ENCODE assay signal across 17 cellular contexts in genomic region chr9:136853596-136854112, GRCh38. TPM values are rescaled to one million over a fixed set of nuclear protein-coding genes. Genes with fewer than 3 reads are reported as not detected.
DNase-seq lines count a peak whose midpoint lies in the region; ATAC-seq, FAIRE-seq and TF ChIP-seq lines count a peak whose summit lies in the region.
"Had no signal": no experiment of that assay in that cellular context is flagged by ENCODE, and none has a peak within 500 bp of the region (broad histone marks: within the 10 kb centered on the region; RNA-seq: fewer than 3 reads in every experiment).

No MANE protein-coding gene starts in this region.

- no peak for FAIRE-seq in HepG2 (lab: Jason Lieb, UNC)

- TF ChIP-seq CTCF in GM06990 (IDR thresholded peaks at IDR 0.05; ENCODE audit: insufficient read depth, low read length, poor library complexity, severe bottlenecking) (peak; percentile 41), RWPE1 (conservative IDR thresholded peaks at IDR 0.05; ENCODE audit: low read depth) (no peak), HepG2 (CRISPR knock-in tag; IDR thresholded peaks at IDR 0.05) (no peak)

- POLR2A ChIA-PET in RWPE1 (lab: Yijun Ruan, JAX; ENCODE audit: low non-redundant PET) (interaction anchor here (1.1 kb wide), 1 partner anchor 29 kb away, joined by 5 read pairs; no protein-coding TSS in a partner anchor), HepG2 (lab: Yijun Ruan, JAX) (interaction anchor here (1.1 kb wide), 1 partner anchor 22 kb away, joined by 3 read pairs; no protein-coding TSS in a partner anchor)

- peak; percentile 9 for DNase-seq in GM06990 (ENCODE audit: extremely low read depth, insufficient read length)
- no peak for DNase-seq in RWPE1 (ENCODE audit: low spot score)
- DNase-seq in HepG2 (ENCODE audit: low spot score), result no peak
- DNase-seq in AG08395 (ENCODE audit: low spot score), result no peak
- no peak for DNase-seq in DMS 273 (lab: John Stamatoyannopoulos, UW; ENCODE audit: unreplicated experiment)
- DNase-seq in CD1c-positive myeloid dendritic cell (ENCODE audit: extremely low spot score), result no peak
- DNase-seq: activated CD4-positive, alpha-beta T cell treated with anti-CD3 and anti-CD28 coated beads for 48 hours; activated effector memory CD4-positive, alpha-beta T cell treated with Interleukin-2 at 50 U/mL for 16 hours; DND-41; NCI-H1105 treated with DMSO at 0.1 percent for 48 hours; NCI-H510A treated with DMSO at 0.1 percent for 48 hours; NK-92 treated with Interleukin-12 subunit alpha and Interleukin-12 subunit beta, amount 100 ng/mL, for 24 hours; stimulated activated CD4-positive, alpha-beta T cell treated with anti-CD3 and anti-CD28 coated beads, Interleukin-1b, Interleukin-23, amount 100 ng/mL, for 48 hours; stimulated activated naive CD4-positive, alpha-beta T cell treated with Interleukin-2 at 50 U/mL for 16 hours; thyroid gland had no signal

- ATAC-seq in HepG2, result no peak
- no peak for ATAC-seq in HG02981 (IDR thresholded peaks at IDR 0.05; ENCODE audit: unreplicated experiment)

- H3K9me3 ChIP-seq in BLaER1, result no peaks in the 10 kb centered on the region
- no peaks in the 10 kb centered on the region for H3K9me3 ChIP-seq in HepG2 (ENCODE audit: low read length)
- H3K9me3 ChIP-seq: thyroid gland had no signal

- 90% methylated on average over 11 of the region's 18 CpGs for WGBS in HepG2 (ENCODE audit: low lambda C conversion rate)

- peaks cover 70% of the 10 kb centered on the region for H3K4me1 ChIP-seq in BLaER1
- H3K4me1 ChIP-seq in HepG2 (ENCODE audit: insufficient read depth, low read length), result peaks cover 35% of the 10 kb centered on the region

- no peak for TF ChIP-seq RAD21 in HepG2 (CRISPR knock-in tag; IDR thresholded peaks at IDR 0.05)

- H3K4me3 ChIP-seq in BLaER1, result no peak overlapping the region
- H3K4me3 ChIP-seq in GM06990 (replicated peaks; ENCODE audit: low read depth, low read length), result no peak overlapping the region
- H3K4me3 ChIP-seq in HepG2 (replicated peaks in 1 of 3; ENCODE audit: insufficient read depth in 1 of 3, low read depth in 2 of 3, low read length in 3 of 3), result no peak overlapping the region
- H3K4me3 ChIP-seq: thyroid gland had no signal

- H4K20me1 ChIP-seq in BLaER1 (peaks cover 68% of the 10 kb centered on the region), HepG2 (ENCODE audit: insufficient read depth, low read length) (peaks cover 9% of the 10 kb centered on the region; the same call in 1 of the 2 replicates)

- CTCF ChIA-PET in RWPE1 (lab: Yijun Ruan, JAX) (no interaction called here), HepG2 (lab: Yijun Ruan, JAX; ENCODE audit: low intra/inter-chr PET ratio, low total read pairs) (no interaction called here)

- H2AFZ ChIP-seq in HepG2 (ENCODE audit: low read length), result no peak overlapping the region

- peak overlapping the region; percentile 95 for H3K4me2 ChIP-seq in BLaER1
- H3K4me2 ChIP-seq in HepG2 (ENCODE audit: low read depth, low read length), result no peak overlapping the region

- BruUV-seq in HepG2 (replicated peaks; lab: Mats Ljungman, UMichigan), result no TSS peak

- TF ChIP-seq POLR2A in HepG2 (IDR thresholded peaks at IDR 0.05; ENCODE audit: insufficient read depth in 1 of 2, low read depth in 2 of 2, low read length in 2 of 2), result no peak

- H3K9ac ChIP-seq in BLaER1 (no peak overlapping the region), HepG2 (ENCODE audit: insufficient read depth, low read depth, low read length) (no peak overlapping the region)

- intact Hi-C loops in HepG2 (cut with micrococcal nuclease; ENCODE audit: unreplicated experiment), result no loop called here

- TF ChIP-seq EP300 in HepG2 (IDR thresholded peaks at IDR 0.05; ENCODE audit: low read depth in 2 of 2, low read length in 2 of 2), result no peak
- TF ChIP-seq EP300 in HepG2 (CRISPR knock-in tag; IDR thresholded peaks at IDR 0.05; ENCODE audit: borderline replicate concordance), result no peak

- H3K79me2 ChIP-seq in HepG2 (ENCODE audit: insufficient read depth, low read length), result peaks cover 13% of the 10 kb centered on the region

- in situ Hi-C loops in HepG2 (cut with HindIII; ENCODE audit: extremely low pct_ligation_motif_present, low pct_unique_long_range_greater_than_20kb), result no loop called here

- H3K27me3 ChIP-seq in BLaER1 (no peaks in the 10 kb centered on the region), GM06990 (replicated peaks; ENCODE audit: control insufficient read depth, insufficient read depth, low read length) (no peaks in the 10 kb centered on the region), HepG2 (ENCODE audit: control insufficient read depth in 1 of 2, insufficient read depth in 2 of 2, low read length in 2 of 2) (no peaks in the 10 kb centered on the region)
- H3K27me3 ChIP-seq: thyroid gland had no signal

- H3K27ac ChIP-seq in BLaER1 (0 out of 2 replicates have a peak overlapping the region, but pooled peaks have one; percentile 49), RWPE1 (peak overlapping the region; percentile 98), HepG2 (ENCODE audit: extremely low read length, insufficient read depth, low read length) (no peak overlapping the region)
- H3K27ac ChIP-seq: thyroid gland had no signal

- H3K36me3 ChIP-seq in BLaER1 (peaks cover 40% of the 10 kb centered on the region), GM06990 (ENCODE audit: control insufficient read depth, insufficient read depth, low read length) (peaks cover 19% of the 10 kb centered on the region), HepG2 (replicated peaks in 1 of 2; ENCODE audit: control insufficient read depth in 1 of 2, insufficient read depth in 2 of 2, low read length in 2 of 2) (peaks cover 11 to 20% of the 10 kb centered on the region in 2 experiments)

RNA-seq across cellular contexts. Expression of gene MAMDC4, which starts 1.5 kb away (rescaled TPM):
- total RNA-seq in HepG2 (2016; rRNA removed; fragmentation: Illumina TruSeq; extraction: Trizol), result 1.2 and 6.0 TPM in 2 replicates
- total RNA-seq in HepG2 (2016; cell fraction: cytosol; rRNA removed; fragmentation: Illumina TruSeq; extraction: Trizol; ENCODE audit: low read depth), result 1.7 and 2.2 TPM in 2 replicates
- 1.0 and 7.5 TPM in 2 replicates for total RNA-seq in HepG2 (2016; cell fraction: insoluble cytoplasmic fraction; rRNA removed; fragmentation: Illumina TruSeq; extraction: Trizol)
- 0.83 and 1.1 TPM in 2 replicates for total RNA-seq in HepG2 (2016; cell fraction: membrane; rRNA removed; fragmentation: Illumina TruSeq; extraction: Trizol)
- 7.7 and 10.7 TPM in 2 replicates for total RNA-seq in HepG2 (2016; cell fraction: nucleus; rRNA removed; fragmentation: Illumina TruSeq; extraction: Trizol)
- 6.8 and 7.9 TPM in 2 replicates for polyA plus RNA-seq in HepG2 (2011; rRNA removed)
- polyA plus RNA-seq in HepG2 (2011; cell fraction: cytosol; rRNA removed), result 1.2 and 2.6 TPM in 2 replicates
- polyA plus RNA-seq in HepG2 (2011; cell fraction: nucleus; rRNA removed), result 170 and 232 TPM in 2 replicates
- 6.5 and 6.7 TPM in 2 replicates for polyA plus RNA-seq in HepG2 (2012)
- 0.48 and 0.49 TPM in 2 replicates for polyA plus RNA-seq in HepG2 (2016; cell fraction: cytosol; fragmentation: Illumina TruSeq; extraction: Trizol; ENCODE audit: low read depth)
- polyA plus RNA-seq in HepG2 (2016; cell fraction: insoluble cytoplasmic fraction; fragmentation: Illumina TruSeq; extraction: Trizol; ENCODE audit: low read depth), result 1.2 and 1.3 TPM in 2 replicates
- polyA plus RNA-seq in HepG2 (2016; cell fraction: membrane; fragmentation: Illumina TruSeq; extraction: Trizol; ENCODE audit: low read depth), result 0.57 and 0.68 TPM in 2 replicates
- polyA plus RNA-seq in HepG2 (2016; cell fraction: nucleus; fragmentation: Illumina TruSeq; extraction: Trizol; ENCODE audit: insufficient read depth, low read depth), result 32.1 and 33.9 TPM in 2 replicates
- 0.96 and 2.4 TPM in 2 replicates for polyA minus RNA-seq in HepG2 (2011; rRNA and poly(A)+ RNA removed; ENCODE audit: low replicate concordance)
- polyA minus RNA-seq in HepG2 (2011; cell fraction: cytosol; rRNA and poly(A)+ RNA removed), result 0.69 and 1.2 TPM in 2 replicates
- polyA minus RNA-seq in HepG2 (2011; cell fraction: nucleus; rRNA and poly(A)+ RNA removed), result 8.8 and 10.9 TPM in 2 replicates

RNA-seq across cellular contexts. Expression of gene PHPT1, which starts 4.4 kb away (rescaled TPM):
- 155 and 192 TPM in 2 replicates for total RNA-seq in HepG2 (2016; rRNA removed; fragmentation: Illumina TruSeq; extraction: Trizol)
- total RNA-seq in HepG2 (2016; cell fraction: cytosol; rRNA removed; fragmentation: Illumina TruSeq; extraction: Trizol; ENCODE audit: low read depth), result 102 and 115 TPM in 2 replicates
- total RNA-seq in HepG2 (2016; cell fraction: insoluble cytoplasmic fraction; rRNA removed; fragmentation: Illumina TruSeq; extraction: Trizol), result 166 and 201 TPM in 2 replicates
- 119 and 147 TPM in 2 replicates for total RNA-seq in HepG2 (2016; cell fraction: membrane; rRNA removed; fragmentation: Illumina TruSeq; extraction: Trizol)
- 76.8 and 86.8 TPM in 2 replicates for total RNA-seq in HepG2 (2016; cell fraction: nucleus; rRNA removed; fragmentation: Illumina TruSeq; extraction: Trizol)
- 184 and 189 TPM in 2 replicates for polyA plus RNA-seq in HepG2 (2011; rRNA removed)
- 184 and 289 TPM in 2 replicates for polyA plus RNA-seq in HepG2 (2011; cell fraction: cytosol; rRNA removed)
- 352 and 483 TPM in 2 replicates for polyA plus RNA-seq in HepG2 (2011; cell fraction: nucleus; rRNA removed)
- 109 and 121 TPM in 2 replicates for polyA plus RNA-seq in HepG2 (2012)
- polyA plus RNA-seq in HepG2 (2016; cell fraction: cytosol; fragmentation: Illumina TruSeq; extraction: Trizol; ENCODE audit: low read depth), result 97.4 and 122 TPM in 2 replicates
- 136 and 146 TPM in 2 replicates for polyA plus RNA-seq in HepG2 (2016; cell fraction: insoluble cytoplasmic fraction; fragmentation: Illumina TruSeq; extraction: Trizol; ENCODE audit: low read depth)
- polyA plus RNA-seq in HepG2 (2016; cell fraction: membrane; fragmentation: Illumina TruSeq; extraction: Trizol; ENCODE audit: low read depth), result 95.2 and 109 TPM in 2 replicates
- polyA plus RNA-seq in HepG2 (2016; cell fraction: nucleus; fragmentation: Illumina TruSeq; extraction: Trizol; ENCODE audit: insufficient read depth, low read depth), result 167 and 176 TPM in 2 replicates
- polyA minus RNA-seq in HepG2 (2011; rRNA and poly(A)+ RNA removed; ENCODE audit: low replicate concordance), result 32.0 and 34.3 TPM in 2 replicates
- polyA minus RNA-seq in HepG2 (2011; cell fraction: cytosol; rRNA and poly(A)+ RNA removed), result 21.5 and 26.7 TPM in 2 replicates
- 33.4 and 39.9 TPM in 2 replicates for polyA minus RNA-seq in HepG2 (2011; cell fraction: nucleus; rRNA and poly(A)+ RNA removed)

RNA-seq across cellular contexts. Expression of gene AJM1, which starts 11.4 kb away (rescaled TPM):
- 0.48 and 1.1 TPM in 2 replicates for total RNA-seq in HepG2 (2016; rRNA removed; fragmentation: Illumina TruSeq; extraction: Trizol)
- total RNA-seq in HepG2 (2016; cell fraction: cytosol; rRNA removed; fragmentation: Illumina TruSeq; extraction: Trizol; ENCODE audit: low read depth), result 0.61 and 0.71 TPM in 2 replicates
- total RNA-seq in HepG2 (2016; cell fraction: insoluble cytoplasmic fraction; rRNA removed; fragmentation: Illumina TruSeq; extraction: Trizol), result 0.30 and 1.00 TPM in 2 replicates
- 0.59 and 0.90 TPM in 2 replicates for total RNA-seq in HepG2 (2016; cell fraction: membrane; rRNA removed; fragmentation: Illumina TruSeq; extraction: Trizol)
- 1.0 TPM in 2 replicates for total RNA-seq in HepG2 (2016; cell fraction: nucleus; rRNA removed; fragmentation: Illumina TruSeq; extraction: Trizol)
- 1.2 and 1.4 TPM in 2 replicates for polyA plus RNA-seq in HepG2 (2011; rRNA removed)
- polyA plus RNA-seq in HepG2 (2011; cell fraction: cytosol; rRNA removed), result 0.45 and 0.97 TPM in 2 replicates
- polyA plus RNA-seq in HepG2 (2011; cell fraction: nucleus; rRNA removed), result 22.1 and 27.9 TPM in 2 replicates
- 2.2 TPM in 2 replicates for polyA plus RNA-seq in HepG2 (2012)
- polyA plus RNA-seq in HepG2 (2016; cell fraction: cytosol; fragmentation: Illumina TruSeq; extraction: Trizol; ENCODE audit: low read depth), result 0.40 and 0.78 TPM in 2 replicates
- polyA plus RNA-seq in HepG2 (2016; cell fraction: insoluble cytoplasmic fraction; fragmentation: Illumina TruSeq; extraction: Trizol; ENCODE audit: low read depth), result 0.61 and 0.74 TPM in 2 replicates
- polyA plus RNA-seq in HepG2 (2016; cell fraction: membrane; fragmentation: Illumina TruSeq; extraction: Trizol; ENCODE audit: low read depth), result 0.52 and 0.76 TPM in 2 replicates
- 4.1 and 4.6 TPM in 2 replicates for polyA plus RNA-seq in HepG2 (2016; cell fraction: nucleus; fragmentation: Illumina TruSeq; extraction: Trizol; ENCODE audit: insufficient read depth, low read depth)
- polyA minus RNA-seq in HepG2 (2011; rRNA and poly(A)+ RNA removed; ENCODE audit: low replicate concordance), result 0.77 and 1.1 TPM in 2 replicates
- 1.5 and 1.8 TPM in 2 replicates for polyA minus RNA-seq in HepG2 (2011; cell fraction: cytosol; rRNA and poly(A)+ RNA removed)
- polyA minus RNA-seq in HepG2 (2011; cell fraction: nucleus; rRNA and poly(A)+ RNA removed), result 3.0 and 3.3 TPM in 2 replicates

RNA-seq across cellular contexts. Expression of gene EDF1, which starts 12.5 kb away (rescaled TPM):
- 379 and 474 TPM in 2 replicates for total RNA-seq in HepG2 (2016; rRNA removed; fragmentation: Illumina TruSeq; extraction: Trizol)
- 152 and 180 TPM in 2 replicates for total RNA-seq in HepG2 (2016; cell fraction: cytosol; rRNA removed; fragmentation: Illumina TruSeq; extraction: Trizol; ENCODE audit: low read depth)
- total RNA-seq in HepG2 (2016; cell fraction: insoluble cytoplasmic fraction; rRNA removed; fragmentation: Illumina TruSeq; extraction: Trizol), result 390 and 529 TPM in 2 replicates
- total RNA-seq in HepG2 (2016; cell fraction: membrane; rRNA removed; fragmentation: Illumina TruSeq; extraction: Trizol), result 186 and 193 TPM in 2 replicates
- 157 and 160 TPM in 2 replicates for total RNA-seq in HepG2 (2016; cell fraction: nucleus; rRNA removed; fragmentation: Illumina TruSeq; extraction: Trizol)
- 235 and 269 TPM in 2 replicates for polyA plus RNA-seq in HepG2 (2011; rRNA removed)
- 392 and 430 TPM in 2 replicates for polyA plus RNA-seq in HepG2 (2011; cell fraction: cytosol; rRNA removed)
- 129 and 177 TPM in 2 replicates for polyA plus RNA-seq in HepG2 (2011; cell fraction: nucleus; rRNA removed)
- 257 and 326 TPM in 2 replicates for polyA plus RNA-seq in HepG2 (2012)
- 191 and 202 TPM in 2 replicates for polyA plus RNA-seq in HepG2 (2016; cell fraction: cytosol; fragmentation: Illumina TruSeq; extraction: Trizol; ENCODE audit: low read depth)
- 553 and 620 TPM in 2 replicates for polyA plus RNA-seq in HepG2 (2016; cell fraction: insoluble cytoplasmic fraction; fragmentation: Illumina TruSeq; extraction: Trizol; ENCODE audit: low read depth)
- 198 and 200 TPM in 2 replicates for polyA plus RNA-seq in HepG2 (2016; cell fraction: membrane; fragmentation: Illumina TruSeq; extraction: Trizol; ENCODE audit: low read depth)
- 307 and 322 TPM in 2 replicates for polyA plus RNA-seq in HepG2 (2016; cell fraction: nucleus; fragmentation: Illumina TruSeq; extraction: Trizol; ENCODE audit: insufficient read depth, low read depth)
- 34.3 and 99.7 TPM in 2 replicates for polyA minus RNA-seq in HepG2 (2011; rRNA and poly(A)+ RNA removed; ENCODE audit: low replicate concordance)
- polyA minus RNA-seq in HepG2 (2011; cell fraction: cytosol; rRNA and poly(A)+ RNA removed), result 87.8 and 91.0 TPM in 2 replicates
- polyA minus RNA-seq in HepG2 (2011; cell fraction: nucleus; rRNA and poly(A)+ RNA removed), result 84.2 and 94.6 TPM in 2 replicates

RNA-seq across cellular contexts. Expression of gene TRAF2, which starts 32.7 kb away (rescaled TPM):
- total RNA-seq in HepG2 (2016; rRNA removed; fragmentation: Illumina TruSeq; extraction: Trizol), result 13.4 and 13.6 TPM in 2 replicates
- total RNA-seq in HepG2 (2016; cell fraction: cytosol; rRNA removed; fragmentation: Illumina TruSeq; extraction: Trizol; ENCODE audit: low read depth), result 2.6 and 2.9 TPM in 2 replicates
- 12.1 and 13.9 TPM in 2 replicates for total RNA-seq in HepG2 (2016; cell fraction: insoluble cytoplasmic fraction; rRNA removed; fragmentation: Illumina TruSeq; extraction: Trizol)
- 4.8 and 6.0 TPM in 2 replicates for total RNA-seq in HepG2 (2016; cell fraction: membrane; rRNA removed; fragmentation: Illumina TruSeq; extraction: Trizol)
- total RNA-seq in HepG2 (2016; cell fraction: nucleus; rRNA removed; fragmentation: Illumina TruSeq; extraction: Trizol), result 10.7 and 13.3 TPM in 2 replicates
- 12.4 and 15.5 TPM in 2 replicates for polyA plus RNA-seq in HepG2 (2011; rRNA removed)
- polyA plus RNA-seq in HepG2 (2011; cell fraction: cytosol; rRNA removed), result 8.6 and 12.5 TPM in 2 replicates
- 30.8 and 35.5 TPM in 2 replicates for polyA plus RNA-seq in HepG2 (2011; cell fraction: nucleus; rRNA removed)
- 7.0 and 8.7 TPM in 2 replicates for polyA plus RNA-seq in HepG2 (2012)
- 1.7 and 2.3 TPM in 2 replicates for polyA plus RNA-seq in HepG2 (2016; cell fraction: cytosol; fragmentation: Illumina TruSeq; extraction: Trizol; ENCODE audit: low read depth)
- 11.2 and 13.9 TPM in 2 replicates for polyA plus RNA-seq in HepG2 (2016; cell fraction: insoluble cytoplasmic fraction; fragmentation: Illumina TruSeq; extraction: Trizol; ENCODE audit: low read depth)
- 3.5 and 4.0 TPM in 2 replicates for polyA plus RNA-seq in HepG2 (2016; cell fraction: membrane; fragmentation: Illumina TruSeq; extraction: Trizol; ENCODE audit: low read depth)
- polyA plus RNA-seq in HepG2 (2016; cell fraction: nucleus; fragmentation: Illumina TruSeq; extraction: Trizol; ENCODE audit: insufficient read depth, low read depth), result 24.7 and 26.6 TPM in 2 replicates
- polyA minus RNA-seq in HepG2 (2011; rRNA and poly(A)+ RNA removed; ENCODE audit: low replicate concordance), result 25.6 and 44.8 TPM in 2 replicates
- polyA minus RNA-seq in HepG2 (2011; cell fraction: cytosol; rRNA and poly(A)+ RNA removed), result 10.1 and 12.2 TPM in 2 replicates
- polyA minus RNA-seq in HepG2 (2011; cell fraction: nucleus; rRNA and poly(A)+ RNA removed), result 13.0 and 15.2 TPM in 2 replicates
